ENCODE assay signal across 15 cellular contexts in the genomic region with DNA sequence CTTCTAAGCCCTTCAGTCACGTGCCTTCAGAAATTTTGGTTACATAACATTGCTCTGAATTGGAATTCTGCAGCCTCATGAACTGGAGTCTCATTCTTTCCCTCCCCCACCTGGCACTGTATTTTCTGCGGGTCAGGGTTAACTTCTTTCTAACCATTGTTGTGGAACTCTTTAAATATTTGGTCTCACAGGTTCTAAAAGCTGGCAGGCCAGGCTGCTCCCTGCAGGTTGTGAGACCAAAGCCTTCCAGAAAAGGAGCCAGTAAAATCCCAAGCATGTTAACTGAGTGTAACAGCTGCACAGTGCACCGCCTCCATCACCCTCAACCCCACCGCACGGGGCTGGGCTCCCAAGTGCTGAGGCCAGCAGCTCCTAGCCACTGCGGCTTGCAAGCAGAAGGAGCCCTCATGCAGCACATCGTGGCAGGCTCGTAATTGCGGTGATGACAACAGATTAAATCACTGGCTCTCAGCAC.
DNase-seq lines count a peak whose midpoint lies in the region; ATAC-seq and TF ChIP-seq lines count a peak whose summit lies in the region.
"Had no signal": no experiment of that assay in that cellular context is flagged by ENCODE, and none has a peak within 500 bp of the region (broad histone marks: within the 10 kb centered on the region; RNA-seq: fewer than 3 reads in every experiment).

No MANE protein-coding gene starts in this region.

- no peak for ATAC-seq in HG02884 (IDR thresholded peaks at IDR 0.05; ENCODE audit: unreplicated experiment)
- ATAC-seq: activated T-cell treated with anti-CD3 and anti-CD28 coated beads, Interleukin-2, amount 50 U/mL, for 4 hours; GM12878 had no signal

- peaks cover 7% of the 10 kb centered on the region for H3K4me1 Mint-ChIP-seq in activated T-cell treated with anti-CD3 and anti-CD28 coated beads, Interleukin-2, amount 50 U/mL, for 24 hours (ENCODE audit: low read depth)

- 7 to 63% (median 22%) methylated on average over 9 of the region's 9 CpGs for WGBS in stomach, 5 donors

- no peak overlapping the region for H3K4me3 Mint-ChIP-seq in activated T-cell treated with anti-CD3 and anti-CD28 coated beads, Interleukin-2, amount 50 U/mL, for 24 hours
- H3K4me3 Mint-ChIP-seq: activated T-cell treated with anti-CD3 and anti-CD28 coated beads, Interleukin-2, amount 50 U/mL, for 4 hours had no signal

- peaks cover 0 to 6% (median 1%) of the 10 kb centered on the region in 4 donors for H3K36me3 ChIP-seq in stomach
- H3K36me3 ChIP-seq: WERI-Rb-1 had no signal

- peaks cover 35% of the 10 kb centered on the region for H3K36me3 Mint-ChIP-seq in activated T-cell treated with anti-CD3 and anti-CD28 coated beads, Interleukin-2, amount 50 U/mL, for 24 hours (ENCODE audit: low read depth)

- POLR2A ChIA-PET in RWPE1 (lab: Yijun Ruan, JAX; ENCODE audit: low non-redundant PET) = no interaction called here

- CTCF ChIA-PET in RWPE1 (lab: Yijun Ruan, JAX) = interaction anchor here (0.7 kb wide), 1 partner anchor 63 kb away, joined by 3 read pairs; no protein-coding TSS in a partner anchor

- TF ChIP-seq EP300 in stomach (IDR thresholded peaks at IDR 0.05) = no peak

- TF ChIP-seq POLR2A in stomach (IDR thresholded peaks at IDR 0.05) = no peak

- H3K27me3 ChIP-seq in stomach = no peaks in the 10 kb centered on the region

- TF ChIP-seq CTCF in LNCaP clone FGC (IDR thresholded peaks at IDR 0.05; ENCODE audit: control insufficient read depth, extremely low read depth, insufficient read depth) (no peak), fibroblast of the aortic adventitia (IDR thresholded peaks at IDR 0.05; ENCODE audit: insufficient read depth, low read length) (no peak), stomach (IDR thresholded peaks at IDR 0.05) (no peak), RWPE1 (conservative IDR thresholded peaks at IDR 0.05; ENCODE audit: low read depth) (no peak)

- DNase-seq in LNCaP clone FGC (ENCODE audit: low read depth) (peak; percentile 52), fibroblast of the aortic adventitia (ENCODE audit: low read depth) (peak; percentile 68), medulla oblongata (ENCODE audit: extremely low spot score) (peak; percentile 26), stomach (peak; percentile 66), RWPE1 (ENCODE audit: low spot score) (no peak)
- DNase-seq in activated naive CD4-positive, alpha-beta T cell treated with anti-CD3 and anti-CD28 coated beads, Interleukin-2, amount 50 U/mL, for 16 hours = no peak
- DNase-seq in activated T-cell treated with anti-CD3 and anti-CD28 coated beads, Interleukin-2, amount 50 U/mL, for 24 hours = no peak
- DNase-seq: activated T-cell treated with anti-CD3 and anti-CD28 coated beads, Interleukin-2, amount 50 U/mL, for 4 hours; central memory CD4-positive, alpha-beta T cell; foreskin melanocyte; mesendoderm; NCI-H446 treated with DMSO at 0.1 percent for 48 hours; WERI-Rb-1 had no signal

- H3K9me3 ChIP-seq in stomach = no peaks in the 10 kb centered on the region

- H3K4me3 ChIP-seq in LNCaP clone FGC (ENCODE audit: low read depth, low read length) (no peak overlapping the region), fibroblast of the aortic adventitia (ENCODE audit: low read depth, low read length) (no peak overlapping the region), stomach (no peak overlapping the region)
- H3K4me3 ChIP-seq: GM12878 had no signal

- intact Hi-C loops in stomach (cut with DNase I; ENCODE audit: low total_unique reads) = no loop called here

- no peaks in the 10 kb centered on the region for H3K27me3 Mint-ChIP-seq in activated T-cell treated with anti-CD3 and anti-CD28 coated beads, Interleukin-2, amount 50 U/mL, for 24 hours

- no peaks in the 10 kb centered on the region for H3K9me3 Mint-ChIP-seq in activated T-cell treated with anti-CD3 and anti-CD28 coated beads, Interleukin-2, amount 50 U/mL, for 24 hours
- H3K9me3 Mint-ChIP-seq: activated T-cell treated with anti-CD3 and anti-CD28 coated beads, Interleukin-2, amount 50 U/mL, for 4 hours had no signal

- H3K27ac Mint-ChIP-seq in activated T-cell treated with anti-CD3 and anti-CD28 coated beads, Interleukin-2, amount 50 U/mL, for 24 hours = no peak overlapping the region

- peaks cover 0 to 28% (median 18%) of the 10 kb centered on the region in 4 donors for H3K4me1 ChIP-seq in stomach

- H3K27ac ChIP-seq in stomach (peak overlapping the region in 2 of 5 donors; percentile 16 to 58), RWPE1 (no peak overlapping the region)
- H3K27ac ChIP-seq: WERI-Rb-1 had no signal

Comparison
In these comparisons a context has a peak if more than half of its experiments do, and no peak if none do; other contexts are left out.
1. DNase-seq: peak in LNCaP clone FGC (single experiment), fibroblast of the aortic adventitia (single experiment), medulla oblongata (single experiment) and stomach (single experiment); none in activated naive CD4-positive, alpha-beta T cell treated with anti-CD3 and anti-CD28 coated beads, Interleukin-2, amount 50 U/mL, for 16 hours (single experiment), activated T-cell treated with anti-CD3 and anti-CD28 coated beads, Interleukin-2, amount 50 U/mL, for 24 hours (single experiment) and RWPE1 (single experiment).